1 cellular context compared by ENCODE assay signal in genomic region chr11:67311051-67311555, GRCh38.
TF ChIP-seq lines count a peak whose summit lies in the region.

No MANE protein-coding gene starts in this region.

TF ChIP-seq in IMR-90, 13 proteins besides CTCF, POLR2A, EP300 and RAD21 (continued from another document):
- TF ChIP-seq ELK1 (IDR thresholded peaks at IDR 0.05; ENCODE audit: borderline replicate concordance, low read depth, low read length) (no peak), CHD1 (IDR thresholded peaks at IDR 0.05; ENCODE audit: low read depth, low read length) (no peak), BHLHE40 (IDR thresholded peaks at IDR 0.05; ENCODE audit: low read depth, low read length) (no peak), MAZ (IDR thresholded peaks at IDR 0.05; ENCODE audit: borderline replicate concordance, low read depth, low read length) (no peak)
